Comparison of ENCODE assay signal across 9 cellular contexts in the genomic region with DNA sequence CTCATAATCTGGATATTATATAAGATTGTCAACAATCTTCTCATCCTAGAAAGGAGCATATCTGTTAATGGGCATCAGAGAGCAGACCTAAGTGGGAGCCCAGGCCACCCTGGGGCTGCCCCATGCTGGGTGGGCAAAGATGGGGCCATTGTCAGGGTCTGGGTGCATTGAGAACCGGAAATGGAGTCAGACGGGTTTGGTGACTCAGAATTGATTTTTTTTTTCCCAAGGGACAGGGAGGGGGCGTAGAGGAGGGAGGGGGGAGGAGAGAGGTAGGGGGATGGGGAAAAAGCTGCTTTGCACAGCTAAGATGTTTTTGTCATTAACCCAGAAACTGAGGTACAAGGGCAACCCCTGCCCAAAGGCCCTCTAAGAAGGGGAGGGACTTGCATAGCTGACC. TPM values are rescaled to one million over a fixed set of nuclear protein-coding genes. Genes with fewer than 3 reads are reported as not detected.
DNase-seq lines count a peak whose midpoint lies in the region; ATAC-seq and TF ChIP-seq lines count a peak whose summit lies in the region.
"Had no signal": no experiment of that assay in that cellular context is flagged by ENCODE, and none has a peak within 500 bp of the region (broad histone marks: within the 10 kb centered on the region; RNA-seq: fewer than 3 reads in every experiment).

No MANE protein-coding gene starts in this region.

- no peak overlapping the region for H3K27ac ChIP-seq in naive thymus-derived CD4-positive, alpha-beta T cell (ENCODE audit: low read depth, low read length)
- H3K27ac ChIP-seq in sigmoid colon = no peak overlapping the region

- H3K36me3 Mint-ChIP-seq in Caco-2 (ENCODE audit: insufficient read depth, unreplicated experiment) = no peaks in the 10 kb centered on the region
- peaks cover 0 to 15% (median 3%) of the 10 kb centered on the region in 5 donors for H3K36me3 Mint-ChIP-seq in naive thymus-derived CD4-positive, alpha-beta T cell

- H3K4me1 ChIP-seq in Caco-2 (peaks cover 5% of the 10 kb centered on the region; the same call in 1 of the 2 replicates), sigmoid colon (peaks cover 0 to 22% (median 20%) of the 10 kb centered on the region in 4 donors)
- peaks cover 9 to 14% of the 10 kb centered on the region in 2 donors for H3K4me1 ChIP-seq in naive thymus-derived CD4-positive, alpha-beta T cell (ENCODE audit: control insufficient read depth in 2 of 2, insufficient read depth in 2 of 2, low read length in 2 of 2)

- no peaks in the 10 kb centered on the region for H3K27me3 ChIP-seq in Caco-2 (replicated peaks; ENCODE audit: control insufficient read depth, insufficient read depth, low read length)
- no peaks in the 10 kb centered on the region for H3K27me3 ChIP-seq in naive thymus-derived CD4-positive, alpha-beta T cell (ENCODE audit: control insufficient read depth in 2 of 2, insufficient read depth in 2 of 2, low read length in 2 of 2)
- no peaks in the 10 kb centered on the region for H3K27me3 ChIP-seq in sigmoid colon

- WGBS in sigmoid colon, 2 donors = 28 to 33% methylated on average over 3 of the region's 3 CpGs

- in situ Hi-C loops in astrocyte of the cerebellum (cut with HindIII; ENCODE audit: low sequenced_read_pairs) = no loop called here

- intact Hi-C loops in Caco-2 (cut with micrococcal nuclease; ENCODE audit: unreplicated experiment) (no loop called here), sigmoid colon (cut with DNase I) (no loop called here)
- intact Hi-C loops in naive thymus-derived CD4-positive, alpha-beta T cell (cut with micrococcal nuclease) = loop anchor here (2.0 to 10.0 kb wide), 3 partner anchors 136 to 740 kb away; a partner anchor contains a TSS

- TF ChIP-seq RAD21 in Ishikawa (IDR thresholded peaks at IDR 0.05; ENCODE audit: low read depth) = no peak

- H3K27me3 Mint-ChIP-seq in Caco-2 (ENCODE audit: insufficient read depth, unreplicated experiment) = peaks cover 4% of the 10 kb centered on the region
- H3K27me3 Mint-ChIP-seq in naive thymus-derived CD4-positive, alpha-beta T cell = peaks cover 0 to 14% (median 0%) of the 10 kb centered on the region in 5 donors

- TF ChIP-seq CTCF in Caco-2 (IDR thresholded peaks at IDR 0.05; ENCODE audit: insufficient read depth in 1 of 2, low read depth in 1 of 2, low read length in 1 of 2, severe bottlenecking in 1 of 2, unreplicated experiment in 1 of 2) = no peak
- no peak for TF ChIP-seq CTCF in astrocyte of the cerebellum (IDR thresholded peaks at IDR 0.05; ENCODE audit: low read depth, low read length, missing control alignments)
- no peak for TF ChIP-seq CTCF in GM20000 (IDR thresholded peaks at IDR 0.05; ENCODE audit: extremely low read depth, missing control alignments)
- no peak for TF ChIP-seq CTCF in sigmoid colon (IDR thresholded peaks at IDR 0.05)

- no peaks in the 10 kb centered on the region for H3K4me1 Mint-ChIP-seq in Caco-2 (ENCODE audit: low read depth, unreplicated experiment)
- H3K4me1 Mint-ChIP-seq in naive thymus-derived CD4-positive, alpha-beta T cell = peaks cover 22 to 44% (median 33%) of the 10 kb centered on the region in 7 donors

- no peaks in the 10 kb centered on the region for H3K9me3 ChIP-seq in Caco-2
- H3K9me3 ChIP-seq in naive thymus-derived CD4-positive, alpha-beta T cell (ENCODE audit: control insufficient read depth in 2 of 3, low read length in 3 of 3) = no peaks in the 10 kb centered on the region
- no peaks in the 10 kb centered on the region for H3K9me3 ChIP-seq in sigmoid colon

- CTCF ChIA-PET in Caco-2 (lab: Charles Lee) = no interaction called here
- CTCF ChIA-PET in naive thymus-derived CD4-positive, alpha-beta T cell (lab: Charles Lee) = interaction anchor here (1.9 to 32.6 kb wide), 4 partner anchors 8 to 64 kb away, joined by 4 to 1240 read pairs (median 218); a partner anchor contains a TSS

- H3K36me3 ChIP-seq in Caco-2 (ENCODE audit: control insufficient read depth, insufficient read depth, low read length) (no peaks in the 10 kb centered on the region), sigmoid colon (peaks cover 0 to 16% (median 3%) of the 10 kb centered on the region in 4 donors)
- H3K36me3 ChIP-seq in naive thymus-derived CD4-positive, alpha-beta T cell (ENCODE audit: control insufficient read depth in 2 of 3, insufficient read depth in 3 of 3, low read length in 3 of 3) = peaks cover 0 to 38% (median 0%) of the 10 kb centered on the region in 3 experiments

- H3K9me3 Mint-ChIP-seq in Caco-2 (ENCODE audit: unreplicated experiment) = no peaks in the 10 kb centered on the region
- no peaks in the 10 kb centered on the region for H3K9me3 Mint-ChIP-seq in naive thymus-derived CD4-positive, alpha-beta T cell

- TF ChIP-seq EP300 in Ishikawa (IDR thresholded peaks at IDR 0.05; ENCODE audit: borderline replicate concordance) (no peak), sigmoid colon (IDR thresholded peaks at IDR 0.05) (no peak)

- TF ChIP-seq POLR2A in sigmoid colon (IDR thresholded peaks at IDR 0.05) = no peak

- ATAC-seq in naive thymus-derived CD4-positive, alpha-beta T cell = no peak
- ATAC-seq in GM21423 (IDR thresholded peaks at IDR 0.05; ENCODE audit: unreplicated experiment) = no peak

- H3K4me3 Mint-ChIP-seq in Caco-2 (ENCODE audit: unreplicated experiment) = peak overlapping the region; percentile 94
- peak overlapping the region; percentile 93 to 99 (median 96) for H3K4me3 Mint-ChIP-seq in naive thymus-derived CD4-positive, alpha-beta T cell

- H3K27ac Mint-ChIP-seq in Caco-2 (ENCODE audit: unreplicated experiment) = peak overlapping the region; percentile 88
- H3K27ac Mint-ChIP-seq in naive thymus-derived CD4-positive, alpha-beta T cell = peak overlapping the region in 8 of 9 donors; percentile 64 to 91 (median 88)

- BruUV-seq in Caco-2 (replicated peaks; lab: Mats Ljungman, UMichigan) = no TSS peak

- H3K4me3 ChIP-seq in Caco-2 (ENCODE audit: low read depth, low read length) (no peak overlapping the region), astrocyte of the cerebellum (ENCODE audit: low read depth, low read length) (peak overlapping the region; percentile 54), sigmoid colon (no peak overlapping the region)
- H3K4me3 ChIP-seq in naive thymus-derived CD4-positive, alpha-beta T cell (ENCODE audit: low read length) = no peak overlapping the region

- DNase-seq in Caco-2 (no peak), astrocyte of the cerebellum (ENCODE audit: low read depth) (no peak), NCI-H2081 (lab: John Stamatoyannopoulos, UW) (no peak), GM20000 (ENCODE audit: low spot score) (no peak), sigmoid colon (no peak)
- no peak for DNase-seq in naive thymus-derived CD4-positive, alpha-beta T cell
- DNase-seq: SHP77 treated with DMSO at 0.1 percent for 48 hours had no signal

- POLR2A ChIA-PET in Caco-2 (lab: Charles Lee) = no interaction called here
- POLR2A ChIA-PET in naive thymus-derived CD4-positive, alpha-beta T cell (lab: Charles Lee) = interaction anchor here (0.6 to 27.0 kb wide), 6 partner anchors 21 to 385 kb away, joined by 3 to 478 read pairs (median 10); a partner anchor contains a TSS

TF ChIP-seq in Ishikawa, 13 proteins besides CTCF, POLR2A, EP300 and RAD21:
- no peak for TF ChIP-seq CEBPB (IDR thresholded peaks at IDR 0.05)
- 0 out of 2 replicates have a peak, but pooled peaks have one; percentile 44 for TF ChIP-seq ZBTB7A (IDR thresholded peaks at IDR 0.05; ENCODE audit: low read depth)

RNA-seq across cellular contexts. Expression of a gene that starts 1.3 kb away (rescaled TPM):
- total RNA-seq in Caco-2 (2022) (3.9 and 4.0 TPM in 2 replicates), sigmoid colon (10 to 100 TPM in 1 of 4 donors, 1 to 10 TPM in 3; 2.0 to 12.2 (median 3.1) TPM)
- total RNA-seq in naive thymus-derived CD4-positive, alpha-beta T cell = 10 to 100 TPM; 10.5 to 12.8 (median 11.7) TPM
- polyA plus RNA-seq in naive thymus-derived CD4-positive, alpha-beta T cell = 10 to 100 TPM in 1 of 2 donors, 1 to 10 TPM in 1; 4.9 to 15.2 TPM
- 1 to 10 TPM; 1.8 to 5.7 (median 2.1) TPM for polyA plus RNA-seq in sigmoid colon

RNA-seq across cellular contexts. Expression of a gene that starts 8.9 kb away (rescaled TPM):
- 6.6 and 7.3 TPM in 2 replicates for total RNA-seq in Caco-2 (2022)
- total RNA-seq in naive thymus-derived CD4-positive, alpha-beta T cell = 10 to 100 TPM; 19.6 to 41.5 (median 24.1) TPM
- polyA plus RNA-seq in naive thymus-derived CD4-positive, alpha-beta T cell = 10 to 100 TPM; 13.5 to 25.3 TPM
- 1 to 10 TPM; 4.2 to 7.6 (median 5.4) TPM for total RNA-seq in sigmoid colon
- polyA plus RNA-seq in sigmoid colon = 10 to 100 TPM in 1 of 3 donors, 1 to 10 TPM in 2; 1.8 to 12.5 (median 3.9) TPM

RNA-seq across cellular contexts. Expression of a gene that starts 18.7 kb away (rescaled TPM):
- 0.32 and 0.45 TPM in 2 replicates for total RNA-seq in Caco-2 (2022)
- total RNA-seq in naive thymus-derived CD4-positive, alpha-beta T cell = not detected
- under 1 TPM in 1 of 2 donors, not detected in 1; 0.43 TPM for polyA plus RNA-seq in naive thymus-derived CD4-positive, alpha-beta T cell
- total RNA-seq in sigmoid colon = 1 to 10 TPM; 2.1 to 6.9 (median 3.2) TPM
- polyA plus RNA-seq in sigmoid colon = under 1 TPM in 2 of 3 donors, not detected in 1; under 0.01 to 0.58 TPM

RNA-seq across cellular contexts. Expression of a gene that starts 24.5 kb away (rescaled TPM):
- total RNA-seq in Caco-2 (2022) = 1.1 and 1.5 TPM in 2 replicates
- 10 to 100 TPM in 3 of 5 experiments, 1 to 10 TPM in 2; 2.9 to 42.2 (median 17.7) TPM for total RNA-seq in naive thymus-derived CD4-positive, alpha-beta T cell
- 10 to 100 TPM; 17.4 to 36.2 TPM for polyA plus RNA-seq in naive thymus-derived CD4-positive, alpha-beta T cell
- 10 to 100 TPM in 1 of 4 donors, 1 to 10 TPM in 3; 6.4 to 12.1 (median 8.8) TPM for total RNA-seq in sigmoid colon
- 1 to 10 TPM in 1 of 3 donors, under 1 TPM in 2; 0.60 to 2.8 (median 0.69) TPM for polyA plus RNA-seq in sigmoid colon

RNA-seq across cellular contexts. Expression of a gene that starts 54.7 kb away (rescaled TPM):
- total RNA-seq in Caco-2 (2022) = not detected in 2 replicates
- total RNA-seq in naive thymus-derived CD4-positive, alpha-beta T cell = under 1 TPM; 0.05 to 0.58 (median 0.42) TPM
- polyA plus RNA-seq in naive thymus-derived CD4-positive, alpha-beta T cell = under 1 TPM in 1 of 2 donors, not detected in 1; 0.45 TPM
- total RNA-seq in sigmoid colon = 1 to 10 TPM in 1 of 4 donors, under 1 TPM in 1, not detected in 2; 0.36 to 2.2 TPM
- polyA plus RNA-seq in sigmoid colon = under 1 TPM in 1 of 3 donors, not detected in 2; 0.07 TPM

Comparison
In these comparisons a context has a peak if more than half of its experiments do, and no peak if none do; other contexts are left out.
1. intact Hi-C loops: an anchor here in naive thymus-derived CD4-positive, alpha-beta T cell (2.0 to 10.0 kb wide); none called in Caco-2 and sigmoid colon.